ENCODE assay signal across 8 cellular contexts in genomic region chr17:28041844-28042656, GRCh38. TPM values are rescaled to one million over a fixed set of nuclear protein-coding genes. Genes with fewer than 3 reads are reported as not detected.
DNase-seq lines count a peak whose midpoint lies in the region; ATAC-seq, FAIRE-seq and TF ChIP-seq lines count a peak whose summit lies in the region.

No MANE protein-coding gene starts in this region.

- no peaks in the 10 kb centered on the region for H3K36me3 ChIP-seq in adrenal gland (replicated peaks in 1 of 2)
- no peaks in the 10 kb centered on the region for H3K36me3 ChIP-seq in kidney (ENCODE audit: control insufficient read depth in 1 of 2, insufficient read depth in 2 of 2, low read length in 2 of 2)
- H3K36me3 ChIP-seq in subcutaneous abdominal adipose tissue (ENCODE audit: control insufficient read depth in 5 of 5, insufficient read depth in 5 of 5, low read length in 5 of 5) = no peaks in the 10 kb centered on the region

- FAIRE-seq in kidney (lab: Jason Lieb, UNC) = no peak

- H3K4me3 ChIP-seq in adrenal gland (peak overlapping the region; percentile 65 to 97 (median 78)), kidney (ENCODE audit: low read length in 2 of 2) (peak overlapping the region; percentile 60 to 74), subcutaneous abdominal adipose tissue (ENCODE audit: low read depth in 1 of 5, low read length in 5 of 5) (peak overlapping the region; percentile 72 to 84 (median 80))

- DNase-seq in DMS79 treated with DMSO at 0.1 percent for 48 hours (lab: John Stamatoyannopoulos, UW) (peak; percentile 37), DMS79 (lab: John Stamatoyannopoulos, UW) (no peak), adrenal gland (peak in 1 of 7 donors; percentile 47), kidney (no peak), NCI-H1105 (lab: John Stamatoyannopoulos, UW) (no peak), NCI-H526 treated with DMSO at 0.1 percent for 48 hours (lab: John Stamatoyannopoulos, UW) (no peak)

- H3K4me1 ChIP-seq in adrenal gland (replicated peaks in 1 of 2) = peaks cover 12 to 48% of the 10 kb centered on the region in 2 donors
- H3K4me1 ChIP-seq in kidney (ENCODE audit: control insufficient read depth in 1 of 2, insufficient read depth in 1 of 2, low read depth in 1 of 2, low read length in 2 of 2) = peaks cover 0 to 9% of the 10 kb centered on the region in 2 donors
- H3K4me1 ChIP-seq in subcutaneous abdominal adipose tissue (ENCODE audit: control insufficient read depth in 5 of 5, insufficient read depth in 5 of 5, low read length in 5 of 5) = peaks cover 0 to 45% (median 40%) of the 10 kb centered on the region in 5 donors

- H3K27me3 ChIP-seq in adrenal gland = no peaks in the 10 kb centered on the region
- H3K27me3 ChIP-seq in subcutaneous abdominal adipose tissue (ENCODE audit: control insufficient read depth in 5 of 5, insufficient read depth in 4 of 5, low read length in 5 of 5) = no peaks in the 10 kb centered on the region

- H3K9me3 ChIP-seq in adrenal gland (replicated peaks in 1 of 3) (no peaks in the 10 kb centered on the region), kidney (ENCODE audit: control insufficient read depth in 1 of 2, low read length in 2 of 2) (no peaks in the 10 kb centered on the region), subcutaneous abdominal adipose tissue (ENCODE audit: control insufficient read depth in 5 of 5, low read length in 5 of 5) (no peaks in the 10 kb centered on the region)

- ATAC-seq in HG03196 (IDR thresholded peaks at IDR 0.05; ENCODE audit: unreplicated experiment) = peak; percentile 14

- H3K9ac ChIP-seq in kidney (ENCODE audit: low read length in 2 of 2) (peak overlapping the region; percentile 52 to 53), subcutaneous abdominal adipose tissue (ENCODE audit: low read length in 5 of 5) (peak overlapping the region in 4 of 5 donors; percentile 78 to 93 (median 86))

- H3K27ac ChIP-seq in adrenal gland (peak overlapping the region in 4 of 5 donors; percentile 78 to 95 (median 89)), kidney (ENCODE audit: low read depth in 2 of 2, low read length in 2 of 2) (peak overlapping the region; percentile 57 to 79), subcutaneous abdominal adipose tissue (ENCODE audit: low read depth, low read length) (peak overlapping the region; percentile 26)

- 1 to 4% (median 2%) methylated on average over 19 to 33 of the region's 34 CpGs for WGBS in adrenal gland, 4 donors

- TF ChIP-seq CTCF in adrenal gland (IDR thresholded peaks at IDR 0.05) (no peak), kidney (IDR thresholded peaks at IDR 0.05; ENCODE audit: borderline replicate concordance, extremely low read depth, insufficient read depth) (no peak)

- intact Hi-C loops in adrenal gland (cut with DNase I) (loop anchor here (10.0 kb wide), 2 partner anchors 63 to 147 kb away; partner anchors contain the start of gene LYRM9 (in 1 of the 2)), kidney (cut with DNase I) (no loop called here)

- TF ChIP-seq POLR2A in adrenal gland (IDR thresholded peaks at IDR 0.05) = no peak

RNA-seq across cellular contexts. Expression of gene NLK, which starts 0.4 kb away (rescaled TPM):
- total RNA-seq in adrenal gland (10 to 100 TPM; 34.7 to 86.1 (median 67.6) TPM), kidney (31.3 TPM)
- polyA plus RNA-seq in adrenal gland (10 to 100 TPM; 35.7 to 55.5 (median 40.8) TPM), kidney (ENCODE audit: insufficient read depth, low read depth, low replicate concordance) (20.2 TPM)

Comparison
In these comparisons a context has a peak if more than half of its experiments do, and no peak if none do; other contexts are left out.
1. H3K27ac ChIP-seq: peak in every context shown above with its lines; median percentile 89 in adrenal gland; 68 in kidney; 26 in subcutaneous abdominal adipose tissue.